Comparison of ENCODE assay signal across 1 cellular context in genomic region chr10:27099916-27100799, GRCh38.
TF ChIP-seq lines count a peak whose summit lies in the region.

TSS of gene ANKRD26 (minus strand) at chr10:27100494. CDS start at chr10:27100326, 168 bp downstream.

TF ChIP-seq in HepG2, 621 proteins besides CTCF, POLR2A, EP300 and RAD21 (continued from another document and continues in another):
- TF ChIP-seq USF2 (IDR thresholded peaks at IDR 0.05; ENCODE audit: low read depth, low read length) (no peak), USF2 (CRISPR knock-in tag; IDR thresholded peaks at IDR 0.05; ENCODE audit: borderline replicate concordance) (no peak), ZNF367 (CRISPR knock-in tag; IDR thresholded peaks at IDR 0.05; ENCODE audit: borderline replicate concordance) (no peak), E2F2 (CRISPR knock-in tag; IDR thresholded peaks at IDR 0.05; ENCODE audit: borderline replicate concordance) (peak; percentile 61; the same call in 1 of the 2 replicates), ZNF552 (CRISPR knock-in tag; IDR thresholded peaks at IDR 0.05; ENCODE audit: borderline replicate concordance) (no peak), SMAD9 (CRISPR knock-in tag; IDR thresholded peaks at IDR 0.05) (no peak), NCOA1 (CRISPR knock-in tag; IDR thresholded peaks at IDR 0.05) (no peak), ONECUT2 (CRISPR knock-in tag; IDR thresholded peaks at IDR 0.05) (no peak), JUND (CRISPR knock-in tag; IDR thresholded peaks at IDR 0.05) (no peak), NFKBIZ (CRISPR knock-in tag; IDR thresholded peaks at IDR 0.05) (peak; percentile 60; the same call in 1 of the 2 replicates), SYNCRIP (IDR thresholded peaks at IDR 0.05; ENCODE audit: insufficient read depth, low read depth, low read length) (no peak), ZFYVE20 (CRISPR knock-in tag; IDR thresholded peaks at IDR 0.05; ENCODE audit: borderline replicate concordance, low read depth) (no peak), NR2F6 (IDR thresholded peaks at IDR 0.05) (no peak), NR2F6 (CRISPR knock-in tag; IDR thresholded peaks at IDR 0.05) (no peak), U2AF2 (IDR thresholded peaks at IDR 0.05; ENCODE audit: low read depth, low read length) (no peak), ZNF883 (CRISPR knock-in tag; IDR thresholded peaks at IDR 0.05; ENCODE audit: not compliant biosample characterization) (peak; percentile 59), ZNF605 (CRISPR knock-in tag; IDR thresholded peaks at IDR 0.05) (peak; percentile 46; the same call in 1 of the 2 replicates), ETV5 (CRISPR knock-in tag; IDR thresholded peaks at IDR 0.05; ENCODE audit: borderline replicate concordance) (0 out of 2 replicates have a peak, but pooled peaks have one; percentile 10), NR1H2 (CRISPR knock-in tag; IDR thresholded peaks at IDR 0.05; ENCODE audit: borderline replicate concordance, low read depth) (no peak), KDM3A (CRISPR knock-in tag; IDR thresholded peaks at IDR 0.05; ENCODE audit: low read depth) (0 out of 2 replicates have a peak, but pooled peaks have one; percentile 61), HNF4G (IDR thresholded peaks at IDR 0.05; ENCODE audit: borderline replicate concordance, low read depth, low read length) (peak; percentile 51; the same call in 1 of the 2 replicates), HNF4G (CRISPR knock-in tag; IDR thresholded peaks at IDR 0.05; ENCODE audit: borderline replicate concordance, low read depth) (no peak), ZSCAN25 (CRISPR knock-in tag; IDR thresholded peaks at IDR 0.05) (peak; percentile 27; the same call in 1 of the 2 replicates), ATF6 (CRISPR knock-in tag; conservative IDR thresholded peaks at IDR 0.05) (no peak), ZNF547 (CRISPR knock-in tag; IDR thresholded peaks at IDR 0.05) (peak; percentile 80), ZNF782 (CRISPR knock-in tag; IDR thresholded peaks at IDR 0.05; ENCODE audit: borderline replicate concordance) (no peak; the same call in 1 of the 2 replicates), GMEB2 (CRISPR knock-in tag; IDR thresholded peaks at IDR 0.05; ENCODE audit: low read depth) (no peak), ZNF335 (CRISPR knock-in tag; IDR thresholded peaks at IDR 0.05) (no peak; the same call in 1 of the 2 replicates), ZNF562 (CRISPR knock-in tag; IDR thresholded peaks at IDR 0.05; ENCODE audit: borderline replicate concordance) (no peak), FOSL2 (CRISPR knock-in tag; IDR thresholded peaks at IDR 0.05) (no peak), ZNF672 (CRISPR knock-in tag; IDR thresholded peaks at IDR 0.05) (no peak), ZBTB39 (CRISPR knock-in tag; IDR thresholded peaks at IDR 0.05) (no peak), ZFP36L1 (CRISPR knock-in tag; IDR thresholded peaks at IDR 0.05) (peak; percentile 60; the same call in 1 of the 2 replicates), HOXA3 (CRISPR knock-in tag; IDR thresholded peaks at IDR 0.05) (no peak; the same call in 1 of the 2 replicates), ZNF18 (CRISPR knock-in tag; IDR thresholded peaks at IDR 0.05; ENCODE audit: insufficient replicate concordance) (no peak), ZNF615 (CRISPR knock-in tag; IDR thresholded peaks at IDR 0.05; ENCODE audit: borderline replicate concordance) (no peak), KMT2A (CRISPR knock-in tag; IDR thresholded peaks at IDR 0.05) (0 out of 2 replicates have a peak, but pooled peaks have one; percentile 32), ATF7 (IDR thresholded peaks at IDR 0.05) (no peak), ATF7 (CRISPR knock-in tag; IDR thresholded peaks at IDR 0.05) (no peak), RCOR2 (CRISPR knock-in tag; IDR thresholded peaks at IDR 0.05) (no peak), KDM5B (CRISPR knock-in tag; IDR thresholded peaks at IDR 0.05; ENCODE audit: borderline replicate concordance) (peak; percentile 68; the same call in 1 of the 2 replicates), ZNF619 (CRISPR knock-in tag; IDR thresholded peaks at IDR 0.05) (no peak), MBNL3 (CRISPR knock-in tag; conservative IDR thresholded peaks at IDR 0.05) (no peak)
- TF ChIP-seq, protein P1, sequence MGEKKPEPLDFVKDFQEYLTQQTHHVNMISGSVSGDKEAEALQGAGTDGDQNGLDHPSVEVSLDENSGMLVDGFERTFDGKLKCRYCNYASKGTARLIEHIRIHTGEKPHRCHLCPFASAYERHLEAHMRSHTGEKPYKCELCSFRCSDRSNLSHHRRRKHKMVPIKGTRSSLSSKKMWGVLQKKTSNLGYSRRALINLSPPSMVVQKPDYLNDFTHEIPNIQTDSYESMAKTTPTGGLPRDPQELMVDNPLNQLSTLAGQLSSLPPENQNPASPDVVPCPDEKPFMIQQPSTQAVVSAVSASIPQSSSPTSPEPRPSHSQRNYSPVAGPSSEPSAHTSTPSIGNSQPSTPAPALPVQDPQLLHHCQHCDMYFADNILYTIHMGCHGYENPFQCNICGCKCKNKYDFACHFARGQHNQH (CRISPR knock-in tag; IDR thresholded peaks at IDR 0.05) = no peak; the same call in 1 of the 2 replicates
- TF ChIP-seq, protein P2, sequence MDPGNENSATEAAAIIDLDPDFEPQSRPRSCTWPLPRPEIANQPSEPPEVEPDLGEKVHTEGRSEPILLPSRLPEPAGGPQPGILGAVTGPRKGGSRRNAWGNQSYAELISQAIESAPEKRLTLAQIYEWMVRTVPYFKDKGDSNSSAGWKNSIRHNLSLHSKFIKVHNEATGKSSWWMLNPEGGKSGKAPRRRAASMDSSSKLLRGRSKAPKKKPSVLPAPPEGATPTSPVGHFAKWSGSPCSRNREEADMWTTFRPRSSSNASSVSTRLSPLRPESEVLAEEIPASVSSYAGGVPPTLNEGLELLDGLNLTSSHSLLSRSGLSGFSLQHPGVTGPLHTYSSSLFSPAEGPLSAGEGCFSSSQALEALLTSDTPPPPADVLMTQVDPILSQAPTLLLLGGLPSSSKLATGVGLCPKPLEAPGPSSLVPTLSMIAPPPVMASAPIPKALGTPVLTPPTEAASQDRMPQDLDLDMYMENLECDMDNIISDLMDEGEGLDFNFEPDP (CRISPR knock-in tag; conservative IDR thresholded peaks at IDR 0.05) = no peak
- TF ChIP-seq, protein P3, sequence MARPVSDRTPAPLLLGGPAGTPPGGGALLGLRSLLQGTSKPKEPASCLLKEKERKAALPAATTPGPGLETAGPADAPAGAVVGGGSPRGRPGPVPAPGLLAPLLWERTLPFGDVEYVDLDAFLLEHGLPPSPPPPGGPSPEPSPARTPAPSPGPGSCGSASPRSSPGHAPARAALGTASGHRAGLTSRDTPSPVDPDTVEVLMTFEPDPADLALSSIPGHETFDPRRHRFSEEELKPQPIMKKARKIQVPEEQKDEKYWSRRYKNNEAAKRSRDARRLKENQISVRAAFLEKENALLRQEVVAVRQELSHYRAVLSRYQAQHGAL (CRISPR knock-in tag; IDR thresholded peaks at IDR 0.05; ENCODE audit: not compliant biosample characterization) = no peak
- TF ChIP-seq, protein P4, sequence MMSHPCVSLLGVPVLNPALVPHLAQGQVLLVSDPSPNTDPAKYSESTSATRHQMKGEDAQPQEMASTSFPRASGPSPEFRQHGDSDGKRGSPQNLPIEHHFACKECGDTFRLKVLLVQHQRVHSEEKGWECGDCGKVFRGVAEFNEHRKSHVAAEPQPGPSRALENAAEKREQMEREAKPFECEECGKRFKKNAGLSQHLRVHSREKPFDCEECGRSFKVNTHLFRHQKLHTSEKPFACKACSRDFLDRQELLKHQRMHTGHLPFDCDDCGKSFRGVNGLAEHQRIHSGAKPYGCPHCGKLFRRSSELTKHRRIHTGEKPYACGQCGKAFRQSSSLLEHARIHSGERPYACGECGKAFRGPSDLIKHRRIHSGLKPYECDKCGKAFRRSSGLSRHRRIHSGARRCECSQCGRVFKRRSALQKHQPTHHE (CRISPR knock-in tag; IDR thresholded peaks at IDR 0.05; ENCODE audit: borderline replicate concordance) = no peak; the same call in 1 of the 2 replicates
- TF ChIP-seq, protein P5, sequence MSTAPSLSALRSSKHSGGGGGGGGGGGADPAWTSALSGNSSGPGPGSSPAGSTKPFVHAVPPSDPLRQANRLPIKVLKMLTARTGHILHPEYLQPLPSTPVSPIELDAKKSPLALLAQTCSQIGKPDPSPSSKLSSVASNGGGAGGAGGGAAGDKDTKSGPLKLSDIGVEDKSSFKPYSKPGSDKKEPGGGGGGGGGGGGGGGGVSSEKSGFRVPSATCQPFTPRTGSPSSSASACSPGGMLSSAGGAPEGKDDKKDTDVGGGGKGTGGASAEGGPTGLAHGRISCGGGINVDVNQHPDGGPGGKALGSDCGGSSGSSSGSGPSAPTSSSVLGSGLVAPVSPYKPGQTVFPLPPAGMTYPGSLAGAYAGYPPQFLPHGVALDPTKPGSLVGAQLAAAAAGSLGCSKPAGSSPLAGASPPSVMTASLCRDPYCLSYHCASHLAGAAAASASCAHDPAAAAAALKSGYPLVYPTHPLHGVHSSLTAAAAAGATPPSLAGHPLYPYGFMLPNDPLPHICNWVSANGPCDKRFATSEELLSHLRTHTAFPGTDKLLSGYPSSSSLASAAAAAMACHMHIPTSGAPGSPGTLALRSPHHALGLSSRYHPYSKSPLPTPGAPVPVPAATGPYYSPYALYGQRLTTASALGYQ (CRISPR knock-in tag; IDR thresholded peaks at IDR 0.05) = 0 out of 2 replicates have a peak, but pooled peaks have one; percentile 32
